Comparison of ENCODE assay signal across 23 cellular contexts in genomic region chr6:101534386-101534785, GRCh38.
DNase-seq lines count a peak whose midpoint lies in the region; ATAC-seq and TF ChIP-seq lines count a peak whose summit lies in the region.
"Had no signal": no experiment of that assay in that cellular context is flagged by ENCODE, and none has a peak within 500 bp of the region (broad histone marks: within the 10 kb centered on the region; RNA-seq: fewer than 3 reads in every experiment).

No MANE protein-coding gene starts in this region.

- H3K9me3 ChIP-seq in heart right ventricle = no peaks in the 10 kb centered on the region
- H3K9me3 ChIP-seq: colonic mucosa, heart left ventricle, neutrophil, upper lobe of left lung had no signal

- H3K4me3 ChIP-seq in cardiac fibroblast (replicated peaks in 1 of 2; ENCODE audit: low read depth in 2 of 2, low read length in 2 of 2) (no peak overlapping the region), heart right ventricle (no peak overlapping the region)
- H3K4me3 ChIP-seq: colonic mucosa, heart left ventricle, upper lobe of left lung had no signal

- H3K27ac ChIP-seq in heart right ventricle = no peak overlapping the region
- H3K27ac ChIP-seq: colonic mucosa, heart left ventricle, neutrophil, upper lobe of left lung, WERI-Rb-1 had no signal

- 75 to 83% methylated on average over 2 of the region's 2 CpGs for WGBS in heart right ventricle, 2 donors

- intact Hi-C loops in heart right ventricle (cut with DNase I) = no loop called here

- no peaks in the 10 kb centered on the region for H3K4me1 ChIP-seq in heart right ventricle
- H3K4me1 ChIP-seq: colonic mucosa, heart left ventricle, upper lobe of left lung had no signal

- H3K36me3 ChIP-seq in heart right ventricle = no peaks in the 10 kb centered on the region
- H3K36me3 ChIP-seq: colonic mucosa, heart left ventricle, neutrophil, upper lobe of left lung, WERI-Rb-1 had no signal

- DNase-seq in AG08395 (ENCODE audit: low spot score) = peak; percentile 7
- peak; percentile 8 for DNase-seq in RPMI7951 (ENCODE audit: low read depth)
- peak; percentile 8 to 38 for DNase-seq in cardiac fibroblast (ENCODE audit: low read depth in 2 of 2)
- DNase-seq in glomerular visceral epithelial cell (ENCODE audit: extremely low spot score) = peak; percentile 2
- DNase-seq in anterior cingulate cortex (lab: John Stamatoyannopoulos, UW) = no peak
- no peak for DNase-seq in heart right ventricle
- DNase-seq: activated CD8-positive, alpha-beta memory T cell treated with anti-CD3 and anti-CD28 coated beads, Interleukin-2, amount 50 U/mL, for 4 hours; colonic mucosa; COR-L47; effector memory CD8-positive, alpha-beta T cell; heart left ventricle; Kasumi-1; left cardiac atrium; NCI-H1105; NCI-H1930; NCI-H774; T-helper 9 cell; upper lobe of left lung; WERI-Rb-1 had no signal

- ATAC-seq in HG03095 (IDR thresholded peaks at IDR 0.05; ENCODE audit: unreplicated experiment) = no peak
- no peak for ATAC-seq in activated CD4-positive, CD25-positive, alpha-beta regulatory T cell treated with anti-CD3 and anti-CD28 coated beads, Interleukin-2, amount 50 U/mL, for 24 hours
- ATAC-seq in heart right ventricle = no peak
- ATAC-seq: activated T-helper 17 cell treated with anti-CD3 and anti-CD28 coated beads, Interleukin-2, amount 50 U/mL, for 72 hours; effector memory CD8-positive, alpha-beta T cell; heart left ventricle; left cardiac atrium had no signal

- TF ChIP-seq CTCF in cardiac fibroblast (IDR thresholded peaks at IDR 0.05; ENCODE audit: low read depth, low read length) (no peak), heart right ventricle (IDR thresholded peaks at IDR 0.05) (no peak)

- H3K27me3 ChIP-seq in heart right ventricle = no peaks in the 10 kb centered on the region
- H3K27me3 ChIP-seq: colonic mucosa, heart left ventricle, neutrophil, upper lobe of left lung had no signal

Comparison
In these comparisons a context has a peak if more than half of its experiments do, and no peak if none do; other contexts are left out.
1. DNase-seq: peak in AG08395 (single experiment), RPMI7951 (single experiment), cardiac fibroblast (2 of 2) and glomerular visceral epithelial cell (single experiment); none in anterior cingulate cortex (0 of 58) and heart right ventricle (0 of 2).